13 cellular contexts compared by ENCODE assay signal in the genomic region with DNA sequence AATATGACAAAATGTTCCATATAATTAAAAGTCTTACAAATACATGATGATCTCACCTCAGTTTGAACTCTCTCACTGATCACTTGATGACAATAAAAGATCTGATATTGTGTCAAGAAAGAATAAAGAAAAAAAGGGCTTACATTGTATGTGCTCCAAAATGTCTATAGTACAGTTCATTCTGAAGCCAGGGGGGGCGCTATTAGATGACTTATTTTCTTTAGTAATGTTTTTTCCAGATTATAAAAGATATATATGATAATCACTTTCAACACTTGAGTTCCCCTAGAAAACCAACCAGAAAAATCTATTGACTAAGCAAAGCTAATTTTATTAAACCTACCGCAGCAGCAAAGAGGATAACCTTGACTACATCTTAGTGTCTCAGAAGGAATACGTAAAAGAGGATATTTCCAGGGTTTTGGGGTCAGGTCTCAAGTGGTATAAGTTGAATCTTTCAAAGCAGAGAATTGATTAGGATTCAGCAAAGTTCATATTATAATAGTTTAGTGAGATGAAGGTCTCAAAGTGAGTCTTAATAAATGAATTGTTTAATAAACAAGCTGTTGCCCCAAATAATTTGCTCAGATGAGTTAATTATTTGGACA. TPM values are rescaled to one million over a fixed set of nuclear protein-coding genes. Genes with fewer than 3 reads are reported as not detected.
DNase-seq lines count a peak whose midpoint lies in the region; ATAC-seq, FAIRE-seq and TF ChIP-seq lines count a peak whose summit lies in the region.
"Had no signal": no experiment of that assay in that cellular context is flagged by ENCODE, and none has a peak within 500 bp of the region (broad histone marks: within the 10 kb centered on the region; RNA-seq: fewer than 3 reads in every experiment).

No MANE protein-coding gene starts in this region.

- no peaks in the 10 kb centered on the region for H3K9me2 ChIP-seq in Karpas-422 (replicated peaks; ENCODE audit: insufficient read depth, low read length)

- no peaks in the 10 kb centered on the region for H3K9me3 Mint-ChIP-seq in astrocyte (ENCODE audit: unreplicated experiment)
- H3K9me3 Mint-ChIP-seq in mesothelial cell of epicardium, result peaks cover 15% of the 10 kb centered on the region

- H3K9ac ChIP-seq in Karpas-422 (ENCODE audit: low read length), result no peak overlapping the region
- no peak overlapping the region for H3K9ac ChIP-seq in astrocyte (ENCODE audit: low read length)

- H3K27ac ChIP-seq in Karpas-422 (ENCODE audit: low read length), result no peak overlapping the region
- no peak overlapping the region for H3K27ac ChIP-seq in astrocyte (ENCODE audit: low read depth, low read length)
- H3K27ac ChIP-seq: esophagus squamous epithelium, prostate gland had no signal

- peaks cover 34% of the 10 kb centered on the region for H3K4me1 ChIP-seq in Karpas-422 (ENCODE audit: low read length)
- no peaks in the 10 kb centered on the region for H3K4me1 ChIP-seq in astrocyte (ENCODE audit: insufficient read depth, low read length)
- H3K4me1 ChIP-seq: esophagus squamous epithelium, prostate gland had no signal

- no peaks in the 10 kb centered on the region for H3K4me1 Mint-ChIP-seq in astrocyte (ENCODE audit: low read depth, unreplicated experiment)
- peaks cover 15% of the 10 kb centered on the region for H3K4me1 Mint-ChIP-seq in mesothelial cell of epicardium

- no peaks in the 10 kb centered on the region for H3K79me2 ChIP-seq in Karpas-422 (ENCODE audit: low read length)
- H3K79me2 ChIP-seq in astrocyte (ENCODE audit: insufficient read depth, low read length), result no peaks in the 10 kb centered on the region

- no peaks in the 10 kb centered on the region for H3K27me3 ChIP-seq in Karpas-422 (ENCODE audit: low read length)
- no peaks in the 10 kb centered on the region for H3K27me3 ChIP-seq in astrocyte (ENCODE audit: insufficient read depth, low read length)
- H3K27me3 ChIP-seq: esophagus squamous epithelium had no signal

- H2AFZ ChIP-seq in Karpas-422 (ENCODE audit: low read length) (0 out of 2 replicates have a peak overlapping the region, but pooled peaks have one; percentile 17), astrocyte (ENCODE audit: low read depth, low read length) (no peak overlapping the region)

- ATAC-seq in GM21737 (IDR thresholded peaks at IDR 0.05; ENCODE audit: unreplicated experiment), result no peak

- H3K36me3 Mint-ChIP-seq in astrocyte (ENCODE audit: low read depth, unreplicated experiment), result no peaks in the 10 kb centered on the region
- peaks cover 32% of the 10 kb centered on the region for H3K36me3 Mint-ChIP-seq in mesothelial cell of epicardium

- H4K20me1 ChIP-seq in Karpas-422 (ENCODE audit: insufficient read depth, low read depth, low read length) (no peaks in the 10 kb centered on the region), astrocyte (ENCODE audit: insufficient read depth, low read length) (no peaks in the 10 kb centered on the region)

- H3K27ac Mint-ChIP-seq in astrocyte (ENCODE audit: unreplicated experiment) (no peak overlapping the region), mesothelial cell of epicardium (no peak overlapping the region)

- no peaks in the 10 kb centered on the region; the same call in 1 of the 2 replicates for H3K36me3 ChIP-seq in Karpas-422 (ENCODE audit: insufficient read depth, low read length)
- H3K36me3 ChIP-seq in astrocyte (ENCODE audit: insufficient read depth, low read length), result no peaks in the 10 kb centered on the region
- H3K36me3 ChIP-seq: esophagus squamous epithelium, prostate gland had no signal

- H3K27me3 Mint-ChIP-seq in astrocyte (ENCODE audit: low read depth, unreplicated experiment) (no peaks in the 10 kb centered on the region), mesothelial cell of epicardium (ENCODE audit: low read depth) (no peaks in the 10 kb centered on the region)

- H3K4me2 ChIP-seq in Karpas-422 (ENCODE audit: low read depth, low read length, poor library complexity, severe bottlenecking) (no peak overlapping the region), astrocyte (ENCODE audit: low read length) (no peak overlapping the region)

- peak; percentile 29 for TF ChIP-seq CTCF in astrocyte (IDR thresholded peaks at IDR 0.05; ENCODE audit: insufficient read depth, low read depth, low read length)
- TF ChIP-seq CTCF in mesothelial cell of epicardium (IDR thresholded peaks at IDR 0.05; ENCODE audit: unreplicated experiment), result peak; percentile 52
- TF ChIP-seq CTCF in GM10266 (IDR thresholded peaks at IDR 0.05; ENCODE audit: control insufficient read depth, insufficient read depth, low read depth, missing control alignments), result no peak
- no peak for TF ChIP-seq CTCF in GM13976 (IDR thresholded peaks at IDR 0.05; ENCODE audit: borderline replicate concordance, control extremely low read depth, extremely low read depth, insufficient read depth, missing control alignments)

- in situ Hi-C loops in GM13976 (cut with MboI; ENCODE audit: low sequenced_read_pairs, unreplicated experiment), result no loop called here

- H3K9me3 ChIP-seq in Karpas-422 (ENCODE audit: low read length) (no peaks in the 10 kb centered on the region), astrocyte (ENCODE audit: insufficient read depth, low read depth, low read length) (no peaks in the 10 kb centered on the region)
- H3K9me3 ChIP-seq: esophagus squamous epithelium, prostate gland had no signal

- FAIRE-seq in astrocyte (lab: Jason Lieb, UNC), result no peak

- H3K4me3 Mint-ChIP-seq in astrocyte (ENCODE audit: unreplicated experiment) (no peak overlapping the region), mesothelial cell of epicardium (no peak overlapping the region)

- no peak overlapping the region for H3K4me3 ChIP-seq in Karpas-422 (ENCODE audit: low read length)
- no peak overlapping the region for H3K4me3 ChIP-seq in astrocyte (ENCODE audit: insufficient read depth, low read depth, low read length)
- H3K4me3 ChIP-seq: esophagus squamous epithelium, prostate gland had no signal

- DNase-seq in COLO829 (ENCODE audit: low spot score), result peak; percentile 46
- peak; percentile 78 for DNase-seq in Karpas-422
- no peak for DNase-seq in astrocyte (ENCODE audit: low read depth)
- no peak for DNase-seq in mesothelial cell of epicardium (ENCODE audit: low spot score in 2 of 2, unreplicated experiment in 2 of 2)
- no peak for DNase-seq in GM10266 (ENCODE audit: extremely low spot score)
- no peak for DNase-seq in GM13976 (ENCODE audit: low spot score)
- DNase-seq in HK-2 (ENCODE audit: unreplicated experiment), result no peak
- DNase-seq: aorta, esophagus squamous epithelium, NCI-H510A, T-helper 1 cell had no signal

RNA-seq across cellular contexts. Expression of gene PTN, which starts 55.8 kb away (rescaled TPM):
- 0.47 TPM in 1 of 2 replicates, not detected in the other for total RNA-seq in Karpas-422 (2014; rRNA removed; shearing (Covaris generic); ENCODE audit: low replicate concordance)
- total RNA-seq in astrocyte (11.1 and 17.2 TPM in 2 replicates), mesothelial cell of epicardium (145 to 179 TPM (median 164 TPM) in 3 replicates)

Comparison
In these comparisons a context has a peak if more than half of its experiments do, and no peak if none do; other contexts are left out.
1. DNase-seq: peak in COLO829 (single experiment) and Karpas-422 (single experiment); none in astrocyte (single experiment), mesothelial cell of epicardium (0 of 2), GM10266 (single experiment), GM13976 (single experiment) and HK-2 (single experiment).
2. CTCF ChIP-seq: peak in astrocyte (single experiment) and mesothelial cell of epicardium (single experiment); none in GM10266 (single experiment) and GM13976 (single experiment).